In the genomic region with DNA sequence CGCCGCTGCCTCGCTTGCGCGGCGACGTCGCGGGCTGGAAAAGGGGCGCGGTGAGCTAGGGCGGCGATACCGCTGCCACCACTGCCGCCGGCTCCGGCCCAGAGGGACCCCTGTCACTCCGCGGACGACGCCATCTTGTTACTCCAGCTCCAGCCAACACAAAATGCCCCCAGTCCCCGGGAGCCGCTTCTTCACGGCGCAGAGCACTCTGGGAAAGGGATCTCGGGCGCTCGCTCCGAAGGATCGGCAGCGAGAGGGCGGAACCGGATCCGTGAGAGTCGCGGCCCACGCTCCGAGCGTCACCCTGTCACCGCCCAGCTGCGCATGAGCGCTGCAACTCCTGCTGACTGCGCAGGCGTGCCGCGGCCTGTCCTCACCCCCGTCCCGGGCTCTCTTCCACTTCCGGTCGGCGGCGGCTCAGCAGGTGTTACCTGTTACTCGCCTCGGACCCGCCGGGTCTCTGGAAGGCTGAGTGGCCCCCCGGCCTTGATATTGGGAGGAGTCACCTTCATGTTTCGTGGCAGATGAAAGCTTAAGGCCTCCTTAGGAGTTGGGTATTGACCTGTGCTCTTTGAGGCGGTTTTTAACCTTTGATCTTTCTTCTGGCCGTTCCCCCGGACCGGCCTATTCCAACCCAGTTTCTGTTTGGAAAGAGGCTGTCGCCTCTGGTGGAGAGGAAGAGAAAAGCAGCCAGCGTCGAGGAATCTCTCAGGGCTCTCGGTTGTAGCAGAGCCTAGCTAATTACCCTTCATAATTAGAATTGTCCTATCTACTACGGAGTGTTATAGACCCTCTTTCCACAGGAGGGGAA, we compare ENCODE assay signal across 1 cellular context.
TF ChIP-seq lines count a peak whose summit lies in the region.

TSS of gene CSNK1A1 (minus strand) at position 213 of the 811 bp plus-strand sequence. CDS start 475 bp downstream, outside the sequence.

TF ChIP-seq in K562, 482 proteins besides CTCF, POLR2A, EP300 and RAD21 (continued from another document and continues in another):
- no peak for TF ChIP-seq RREB1 (CRISPR knock-in tag; IDR thresholded peaks at IDR 0.05)
- TF ChIP-seq PCBP1 (IDR thresholded peaks at IDR 0.05; ENCODE audit: low read depth, low read length, poor library complexity, severe bottlenecking) = no peak
- peak; percentile 58 for TF ChIP-seq DPF2 (IDR thresholded peaks at IDR 0.05)
- no peak for TF ChIP-seq YBX1 (IDR thresholded peaks at IDR 0.05)
- TF ChIP-seq, protein P1, sequence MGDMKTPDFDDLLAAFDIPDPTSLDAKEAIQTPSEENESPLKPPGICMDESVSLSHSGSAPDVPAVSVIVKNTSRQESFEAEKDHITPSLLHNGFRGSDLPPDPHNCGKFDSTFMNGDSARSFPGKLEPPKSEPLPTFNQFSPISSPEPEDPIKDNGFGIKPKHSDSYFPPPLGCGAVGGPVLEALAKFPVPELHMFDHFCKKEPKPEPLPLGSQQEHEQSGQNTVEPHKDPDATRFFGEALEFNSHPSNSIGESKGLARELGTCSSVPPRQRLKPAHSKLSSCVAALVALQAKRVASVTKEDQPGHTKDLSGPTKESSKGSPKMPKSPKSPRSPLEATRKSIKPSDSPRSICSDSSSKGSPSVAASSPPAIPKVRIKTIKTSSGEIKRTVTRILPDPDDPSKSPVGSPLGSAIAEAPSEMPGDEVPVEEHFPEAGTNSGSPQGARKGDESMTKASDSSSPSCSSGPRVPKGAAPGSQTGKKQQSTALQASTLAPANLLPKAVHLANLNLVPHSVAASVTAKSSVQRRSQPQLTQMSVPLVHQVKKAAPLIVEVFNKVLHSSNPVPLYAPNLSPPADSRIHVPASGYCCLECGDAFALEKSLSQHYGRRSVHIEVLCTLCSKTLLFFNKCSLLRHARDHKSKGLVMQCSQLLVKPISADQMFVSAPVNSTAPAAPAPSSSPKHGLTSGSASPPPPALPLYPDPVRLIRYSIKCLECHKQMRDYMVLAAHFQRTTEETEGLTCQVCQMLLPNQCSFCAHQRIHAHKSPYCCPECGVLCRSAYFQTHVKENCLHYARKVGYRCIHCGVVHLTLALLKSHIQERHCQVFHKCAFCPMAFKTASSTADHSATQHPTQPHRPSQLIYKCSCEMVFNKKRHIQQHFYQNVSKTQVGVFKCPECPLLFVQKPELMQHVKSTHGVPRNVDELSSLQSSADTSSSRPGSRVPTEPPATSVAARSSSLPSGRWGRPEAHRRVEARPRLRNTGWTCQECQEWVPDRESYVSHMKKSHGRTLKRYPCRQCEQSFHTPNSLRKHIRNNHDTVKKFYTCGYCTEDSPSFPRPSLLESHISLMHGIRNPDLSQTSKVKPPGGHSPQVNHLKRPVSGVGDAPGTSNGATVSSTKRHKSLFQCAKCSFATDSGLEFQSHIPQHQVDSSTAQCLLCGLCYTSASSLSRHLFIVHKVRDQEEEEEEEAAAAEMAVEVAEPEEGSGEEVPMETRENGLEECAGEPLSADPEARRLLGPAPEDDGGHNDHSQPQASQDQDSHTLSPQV (IDR thresholded peaks at IDR 0.05) = peak; percentile 56; the same call in 1 of the 2 replicates
- peak; percentile 84 for TF ChIP-seq THAP12 (CRISPR knock-in tag; IDR thresholded peaks at IDR 0.05)
- TF ChIP-seq, protein P2, sequence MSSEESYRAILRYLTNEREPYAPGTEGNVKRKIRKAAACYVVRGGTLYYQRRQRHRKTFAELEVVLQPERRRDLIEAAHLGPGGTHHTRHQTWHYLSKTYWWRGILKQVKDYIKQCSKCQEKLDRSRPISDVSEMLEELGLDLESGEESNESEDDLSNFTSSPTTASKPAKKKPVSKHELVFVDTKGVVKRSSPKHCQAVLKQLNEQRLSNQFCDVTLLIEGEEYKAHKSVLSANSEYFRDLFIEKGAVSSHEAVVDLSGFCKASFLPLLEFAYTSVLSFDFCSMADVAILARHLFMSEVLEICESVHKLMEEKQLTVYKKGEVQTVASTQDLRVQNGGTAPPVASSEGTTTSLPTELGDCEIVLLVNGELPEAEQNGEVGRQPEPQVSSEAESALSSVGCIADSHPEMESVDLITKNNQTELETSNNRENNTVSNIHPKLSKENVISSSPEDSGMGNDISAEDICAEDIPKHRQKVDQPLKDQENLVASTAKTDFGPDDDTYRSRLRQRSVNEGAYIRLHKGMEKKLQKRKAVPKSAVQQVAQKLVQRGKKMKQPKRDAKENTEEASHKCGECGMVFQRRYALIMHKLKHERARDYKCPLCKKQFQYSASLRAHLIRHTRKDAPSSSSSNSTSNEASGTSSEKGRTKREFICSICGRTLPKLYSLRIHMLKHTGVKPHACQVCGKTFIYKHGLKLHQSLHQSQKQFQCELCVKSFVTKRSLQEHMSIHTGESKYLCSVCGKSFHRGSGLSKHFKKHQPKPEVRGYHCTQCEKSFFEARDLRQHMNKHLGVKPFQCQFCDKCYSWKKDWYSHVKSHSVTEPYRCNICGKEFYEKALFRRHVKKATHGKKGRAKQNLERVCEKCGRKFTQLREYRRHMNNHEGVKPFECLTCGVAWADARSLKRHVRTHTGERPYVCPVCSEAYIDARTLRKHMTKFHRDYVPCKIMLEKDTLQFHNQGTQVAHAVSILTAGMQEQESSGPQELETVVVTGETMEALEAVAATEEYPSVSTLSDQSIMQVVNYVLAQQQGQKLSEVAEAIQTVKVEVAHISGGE (CRISPR knock-in tag; IDR thresholded peaks at IDR 0.05) = peak; percentile 78 to 97 (median 93); a peak in 5 of 6 replicates
- TF ChIP-seq MAFK (IDR thresholded peaks at IDR 0.05; ENCODE audit: low read length) = peak; percentile 22; the same call in 1 of the 2 replicates
- no peak for TF ChIP-seq ZNF232 (CRISPR knock-in tag; IDR thresholded peaks at IDR 0.05)
- TF ChIP-seq ZNF143 (CRISPR knock-in tag; IDR thresholded peaks at IDR 0.05) = peak; percentile 82
- TF ChIP-seq RBFOX2 (IDR thresholded peaks at IDR 0.05; ENCODE audit: low read depth, low read length) = peak; percentile 100
- TF ChIP-seq MXI1 (IDR thresholded peaks at IDR 0.05; ENCODE audit: low read depth, low read length) = peak; percentile 20; the same call in 1 of the 2 replicates
- no peak for TF ChIP-seq THRB (CRISPR knock-in tag; conservative IDR thresholded peaks at IDR 0.05)
- TF ChIP-seq ZBTB2 (IDR thresholded peaks at IDR 0.05) = peak; percentile 97
- TF ChIP-seq ZBTB33 (CRISPR knock-in tag; IDR thresholded peaks at IDR 0.05) = peak; percentile 3; the same call in 1 of the 2 replicates
- no peak for TF ChIP-seq PTTG1 (tag; IDR thresholded peaks at IDR 0.05; ENCODE audit: low read depth)
- TF ChIP-seq SIN3A (IDR thresholded peaks at IDR 0.05; ENCODE audit: borderline replicate concordance in 2 of 2, control insufficient read depth in 1 of 2, low read depth in 2 of 2, low read length in 2 of 2) = peak; percentile 38 to 59; a peak in 2 of 4 replicates
- peak; percentile 64; the same call in 1 of the 2 replicates for TF ChIP-seq DNMT1 (IDR thresholded peaks at IDR 0.05)
- 0 out of 2 replicates have a peak, but pooled peaks have one; percentile 19 for TF ChIP-seq ZKSCAN1 (IDR thresholded peaks at IDR 0.05; ENCODE audit: low read depth, low read length)
- no peak for TF ChIP-seq GATA2 (CRISPR knock-in tag; IDR thresholded peaks at IDR 0.05)
- peak; percentile 91 for TF ChIP-seq SUPT5H (IDR thresholded peaks at IDR 0.05)
- peak; percentile 58 for TF ChIP-seq FIP1L1 (IDR thresholded peaks at IDR 0.05; ENCODE audit: low read depth, low read length, poor library complexity, severe bottlenecking)
